In the genomic region with DNA sequence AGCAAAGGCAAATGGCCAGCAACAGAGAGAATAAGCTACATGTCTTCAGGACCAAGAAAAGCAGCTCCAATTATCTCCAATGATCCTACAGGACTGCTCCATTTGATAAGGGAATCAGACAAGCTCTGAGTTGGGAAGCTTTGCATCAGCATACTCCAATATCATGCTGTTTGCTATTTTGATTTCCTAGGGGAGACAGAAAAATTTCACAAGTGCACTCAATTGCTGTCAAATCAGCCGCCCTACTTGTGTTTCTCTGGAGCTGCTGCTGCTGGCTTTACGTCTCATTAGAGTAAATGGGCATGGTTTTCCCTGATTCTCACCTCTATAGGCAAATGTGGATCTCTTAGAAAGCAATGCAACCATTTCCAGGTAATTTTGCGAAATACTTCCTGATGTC, we compare ENCODE assay signal across 1 cellular context.
TF ChIP-seq lines count a peak whose summit lies in the region.

No MANE protein-coding gene starts in this region.

TF ChIP-seq in GM23338, 12 proteins besides CTCF, POLR2A, EP300 and RAD21 (continued from another document):
- TF ChIP-seq, protein P1, sequence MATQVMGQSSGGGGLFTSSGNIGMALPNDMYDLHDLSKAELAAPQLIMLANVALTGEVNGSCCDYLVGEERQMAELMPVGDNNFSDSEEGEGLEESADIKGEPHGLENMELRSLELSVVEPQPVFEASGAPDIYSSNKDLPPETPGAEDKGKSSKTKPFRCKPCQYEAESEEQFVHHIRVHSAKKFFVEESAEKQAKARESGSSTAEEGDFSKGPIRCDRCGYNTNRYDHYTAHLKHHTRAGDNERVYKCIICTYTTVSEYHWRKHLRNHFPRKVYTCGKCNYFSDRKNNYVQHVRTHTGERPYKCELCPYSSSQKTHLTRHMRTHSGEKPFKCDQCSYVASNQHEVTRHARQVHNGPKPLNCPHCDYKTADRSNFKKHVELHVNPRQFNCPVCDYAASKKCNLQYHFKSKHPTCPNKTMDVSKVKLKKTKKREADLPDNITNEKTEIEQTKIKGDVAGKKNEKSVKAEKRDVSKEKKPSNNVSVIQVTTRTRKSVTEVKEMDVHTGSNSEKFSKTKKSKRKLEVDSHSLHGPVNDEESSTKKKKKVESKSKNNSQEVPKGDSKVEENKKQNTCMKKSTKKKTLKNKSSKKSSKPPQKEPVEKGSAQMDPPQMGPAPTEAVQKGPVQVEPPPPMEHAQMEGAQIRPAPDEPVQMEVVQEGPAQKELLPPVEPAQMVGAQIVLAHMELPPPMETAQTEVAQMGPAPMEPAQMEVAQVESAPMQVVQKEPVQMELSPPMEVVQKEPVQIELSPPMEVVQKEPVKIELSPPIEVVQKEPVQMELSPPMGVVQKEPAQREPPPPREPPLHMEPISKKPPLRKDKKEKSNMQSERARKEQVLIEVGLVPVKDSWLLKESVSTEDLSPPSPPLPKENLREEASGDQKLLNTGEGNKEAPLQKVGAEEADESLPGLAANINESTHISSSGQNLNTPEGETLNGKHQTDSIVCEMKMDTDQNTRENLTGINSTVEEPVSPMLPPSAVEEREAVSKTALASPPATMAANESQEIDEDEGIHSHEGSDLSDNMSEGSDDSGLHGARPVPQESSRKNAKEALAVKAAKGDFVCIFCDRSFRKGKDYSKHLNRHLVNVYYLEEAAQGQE (IDR thresholded peaks at IDR 0.05; ENCODE audit: unreplicated experiment) = no peak
- TF ChIP-seq ZNF331 (CRISPR knock-in tag; IDR thresholded peaks at IDR 0.05; ENCODE audit: low read depth) = no peak
- TF ChIP-seq CREB1 (CRISPR knock-in tag; IDR thresholded peaks at IDR 0.05; ENCODE audit: low read depth) = no peak
- TF ChIP-seq EZH2 (IDR thresholded peaks at IDR 0.05; ENCODE audit: low read depth, unreplicated experiment) = no peak
